In genomic region chr6:128161263-128161662, GRCh38 we compare ENCODE assay signal across 28 cellular contexts.
"Had no signal": no experiment of that assay in that cellular context is flagged by ENCODE, and none has a peak within 500 bp of the region (broad histone marks: within the 10 kb centered on the region; RNA-seq: fewer than 3 reads in every experiment).

No MANE protein-coding gene starts in this region.

- H3K9ac ChIP-seq: neural progenitor cell, parathyroid adenoma had no signal

- H3K4me2 ChIP-seq: neural progenitor cell, smooth muscle cell had no signal

- DNase-seq: cortex of kidney; effector memory CD8-positive, alpha-beta T cell; erythroblast; esophagus squamous epithelium; foreskin melanocyte; glutamatergic neuron; heart right ventricle; hippocampal formation; left cardiac atrium; left lung; mesenchymal stem cell; mucosa of descending colon; naive B cell; stimulated activated CD4-positive, alpha-beta T cell treated with anti-CD3 and anti-CD28 coated beads, Interleukin-12 subunit alpha, Interleukin-12 subunit beta, amount 100 ng/mL, for 4 hours; stimulated activated CD4-positive, alpha-beta T cell treated with anti-CD3 and anti-CD28 coated beads, Interleukin-1b, Interleukin-23, amount 100 ng/mL, for 48 hours; stimulated activated CD4-positive, alpha-beta T cell treated with anti-CD3 and anti-CD28 coated beads, Interleukin-4, amount 100 ng/mL, for 24 hours; stimulated activated naive CD8-positive, alpha-beta T cell treated with anti-CD3 and anti-CD28 coated beads, Interleukin-15, Interleukin-2, amounts not matched to agents 100 U/mL and 50 U/mL, for 24 hours; substantia nigra; upper lobe of right lung; uterus had no signal

- H3K4me3 ChIP-seq: esophagus squamous epithelium, heart right ventricle, left lung, mucosa of descending colon, neural progenitor cell, smooth muscle cell, thoracic aorta, tibial nerve, upper lobe of right lung, uterus had no signal

- H3K4me1 ChIP-seq: esophagus squamous epithelium, left lung, neural progenitor cell, parathyroid adenoma, tibial nerve, upper lobe of right lung, uterus had no signal

- H3K36me3 ChIP-seq: esophagus squamous epithelium, heart right ventricle, left lung, neural progenitor cell, thoracic aorta, tibial nerve, upper lobe of right lung, uterus had no signal

- H3K79me2 ChIP-seq: parathyroid adenoma had no signal

- H3K27me3 ChIP-seq: esophagus squamous epithelium, heart right ventricle, left lung, neural progenitor cell, tibial nerve, upper lobe of right lung, uterus had no signal

- H2AFZ ChIP-seq: neural progenitor cell, parathyroid adenoma had no signal

- ATAC-seq: effector memory CD8-positive, alpha-beta T cell; heart right ventricle; left cardiac atrium; left lung; mucosa of descending colon; natural killer cell treated with Interleukin-12 subunit alpha and Interleukin-12 subunit beta and Interleukin-15 and Interleukin-18, amount 100 ng/mL, for 72 hours; sciatic nerve; stimulated activated effector memory CD8-positive, alpha-beta T cell treated with anti-CD3 and anti-CD28 coated beads, Interleukin-12 subunit alpha, Interleukin-12 subunit beta, amount 100 ng/mL, for 72 hours; stimulated activated naive CD8-positive, alpha-beta T cell treated with anti-CD3 and anti-CD28 coated beads, Interleukin-15, Interleukin-2, amounts not matched to agents 100 U/mL and 50 U/mL, for 24 hours; upper lobe of right lung had no signal

- H3K9me3 ChIP-seq: esophagus squamous epithelium, heart right ventricle, left lung, mucosa of descending colon, thoracic aorta, tibial nerve, upper lobe of right lung, uterus had no signal

- H3K27ac ChIP-seq: esophagus squamous epithelium, heart right ventricle, left lung, neural progenitor cell, parathyroid adenoma, thoracic aorta, tibial nerve, upper lobe of right lung, uterus had no signal
